Comparison of ENCODE assay signal across 1 cellular context in the genomic region with DNA sequence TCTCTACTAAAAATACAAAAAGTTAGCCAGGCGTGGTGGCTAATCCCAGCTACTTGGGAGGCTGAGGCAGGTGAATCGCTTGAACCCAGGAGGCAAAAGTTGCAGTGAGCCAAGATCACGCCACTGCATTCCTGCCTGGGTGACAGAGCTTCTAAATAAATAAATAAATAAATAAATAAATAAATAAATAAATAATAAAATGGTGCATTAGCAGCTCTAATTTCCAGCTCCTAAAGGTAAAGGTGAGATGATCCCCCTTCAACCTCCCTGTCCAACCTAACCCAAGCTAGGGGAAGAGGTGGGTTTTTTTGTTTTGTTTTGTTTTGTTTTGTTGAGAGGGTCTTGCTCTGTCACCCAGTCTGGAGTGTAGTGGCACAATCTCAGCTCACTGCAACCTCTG.
A peak's percentile ranks its signal among the peaks of the same experiment; 100 is the strongest.
TF ChIP-seq lines count a peak whose summit lies in the region.

No MANE protein-coding gene starts in this region.

TF ChIP-seq in HEK293, 187 proteins besides CTCF, POLR2A, EP300 and RAD21 (continued from another document):
- TF ChIP-seq, protein P1, sequence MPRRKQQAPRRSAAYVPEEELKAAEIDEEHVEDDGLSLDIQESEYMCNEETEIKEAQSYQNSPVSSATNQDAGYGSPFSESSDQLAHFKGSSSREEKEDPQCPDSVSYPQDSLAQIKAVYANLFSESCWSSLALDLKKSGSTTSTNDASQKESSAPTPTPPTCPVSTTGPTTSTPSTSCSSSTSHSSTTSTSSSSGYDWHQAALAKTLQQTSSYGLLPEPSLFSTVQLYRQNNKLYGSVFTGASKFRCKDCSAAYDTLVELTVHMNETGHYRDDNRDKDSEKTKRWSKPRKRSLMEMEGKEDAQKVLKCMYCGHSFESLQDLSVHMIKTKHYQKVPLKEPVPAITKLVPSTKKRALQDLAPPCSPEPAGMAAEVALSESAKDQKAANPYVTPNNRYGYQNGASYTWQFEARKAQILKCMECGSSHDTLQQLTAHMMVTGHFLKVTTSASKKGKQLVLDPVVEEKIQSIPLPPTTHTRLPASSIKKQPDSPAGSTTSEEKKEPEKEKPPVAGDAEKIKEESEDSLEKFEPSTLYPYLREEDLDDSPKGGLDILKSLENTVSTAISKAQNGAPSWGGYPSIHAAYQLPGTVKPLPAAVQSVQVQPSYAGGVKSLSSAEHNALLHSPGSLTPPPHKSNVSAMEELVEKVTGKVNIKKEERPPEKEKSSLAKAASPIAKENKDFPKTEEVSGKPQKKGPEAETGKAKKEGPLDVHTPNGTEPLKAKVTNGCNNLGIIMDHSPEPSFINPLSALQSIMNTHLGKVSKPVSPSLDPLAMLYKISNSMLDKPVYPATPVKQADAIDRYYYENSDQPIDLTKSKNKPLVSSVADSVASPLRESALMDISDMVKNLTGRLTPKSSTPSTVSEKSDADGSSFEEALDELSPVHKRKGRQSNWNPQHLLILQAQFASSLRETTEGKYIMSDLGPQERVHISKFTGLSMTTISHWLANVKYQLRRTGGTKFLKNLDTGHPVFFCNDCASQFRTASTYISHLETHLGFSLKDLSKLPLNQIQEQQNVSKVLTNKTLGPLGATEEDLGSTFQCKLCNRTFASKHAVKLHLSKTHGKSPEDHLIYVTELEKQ (tag by site-specific recombination; IDR thresholded peaks at IDR 0.05; ENCODE audit: borderline replicate concordance), result peak; percentile 21; the same call in 1 of the 2 replicates
- TF ChIP-seq ZNF426 (tag by site-specific recombination; IDR thresholded peaks at IDR 0.05) (peak; percentile 93), RBAK (tag by site-specific recombination; IDR thresholded peaks at IDR 0.05) (0 out of 2 replicates have a peak, but pooled peaks have one; percentile 41), ZNF138 (tag by site-specific recombination; IDR thresholded peaks at IDR 0.05; ENCODE audit: borderline replicate concordance) (0 out of 2 replicates have a peak, but pooled peaks have one; percentile 86), GLI2 (tag by site-specific recombination; IDR thresholded peaks at IDR 0.05; ENCODE audit: borderline replicate concordance, low read depth) (peak; percentile 47; the same call in 1 of the 2 replicates), KLF7 (tag by site-specific recombination; IDR thresholded peaks at IDR 0.05; ENCODE audit: borderline replicate concordance) (0 out of 2 replicates have a peak, but pooled peaks have one; percentile 48), ZNF404 (tag by site-specific recombination; IDR thresholded peaks at IDR 0.05) (peak; percentile 83; the same call in 1 of the 2 replicates), ZXDB (tag by site-specific recombination; IDR thresholded peaks at IDR 0.05) (peak; percentile 62; the same call in 1 of the 2 replicates), ZNF529 (tag by site-specific recombination; IDR thresholded peaks at IDR 0.05; ENCODE audit: insufficient replicate concordance) (peak; percentile 41), ZNF501 (tag by site-specific recombination; IDR thresholded peaks at IDR 0.05) (peak; percentile 66; the same call in 1 of the 2 replicates), OVOL3 (tag by site-specific recombination; IDR thresholded peaks at IDR 0.05) (0 out of 2 replicates have a peak, but pooled peaks have one; percentile 56), ZFP3 (tag by site-specific recombination; IDR thresholded peaks at IDR 0.05; ENCODE audit: low read depth) (peak; percentile 11; the same call in 1 of the 2 replicates), ZNF292 (tag by site-specific recombination; IDR thresholded peaks at IDR 0.05; ENCODE audit: borderline replicate concordance, low read depth) (peak; percentile 63; the same call in 1 of the 2 replicates), ZNF121 (tag by site-specific recombination; IDR thresholded peaks at IDR 0.05) (peak; percentile 41; the same call in 1 of the 2 replicates), ZNF629 (tag by site-specific recombination; IDR thresholded peaks at IDR 0.05) (peak; percentile 56; the same call in 1 of the 2 replicates), ZBTB8A (tag by site-specific recombination; IDR thresholded peaks at IDR 0.05) (peak; percentile 73), ZNF19 (tag by site-specific recombination; IDR thresholded peaks at IDR 0.05; ENCODE audit: low read depth) (peak; percentile 88), ZNF623 (tag by site-specific recombination; IDR thresholded peaks at IDR 0.05) (peak; percentile 83), ZNF530 (tag by site-specific recombination; IDR thresholded peaks at IDR 0.05; ENCODE audit: low read depth) (0 out of 2 replicates have a peak, but pooled peaks have one; percentile 61), ZNF202 (tag by site-specific recombination; IDR thresholded peaks at IDR 0.05; ENCODE audit: borderline replicate concordance) (peak; percentile 92; the same call in 1 of the 2 replicates), MZF1 (tag by site-specific recombination; IDR thresholded peaks at IDR 0.05; ENCODE audit: borderline replicate concordance) (peak; percentile 39; the same call in 1 of the 2 replicates), ZNF664 (tag by site-specific recombination; IDR thresholded peaks at IDR 0.05) (peak; percentile 71; the same call in 1 of the 2 replicates), ZNF341 (tag by site-specific recombination; IDR thresholded peaks at IDR 0.05; ENCODE audit: low read depth) (0 out of 2 replicates have a peak, but pooled peaks have one; percentile 16), GFI1B (tag by site-specific recombination; IDR thresholded peaks at IDR 0.05) (0 out of 2 replicates have a peak, but pooled peaks have one; percentile 42), ZNF223 (tag by site-specific recombination; IDR thresholded peaks at IDR 0.05) (peak; percentile 68; the same call in 1 of the 2 replicates), ZNF558 (tag by site-specific recombination; IDR thresholded peaks at IDR 0.05) (peak; percentile 85), ZNF580 (tag by site-specific recombination; IDR thresholded peaks at IDR 0.05) (peak; percentile 35; the same call in 1 of the 2 replicates)
- TF ChIP-seq, protein P2, sequence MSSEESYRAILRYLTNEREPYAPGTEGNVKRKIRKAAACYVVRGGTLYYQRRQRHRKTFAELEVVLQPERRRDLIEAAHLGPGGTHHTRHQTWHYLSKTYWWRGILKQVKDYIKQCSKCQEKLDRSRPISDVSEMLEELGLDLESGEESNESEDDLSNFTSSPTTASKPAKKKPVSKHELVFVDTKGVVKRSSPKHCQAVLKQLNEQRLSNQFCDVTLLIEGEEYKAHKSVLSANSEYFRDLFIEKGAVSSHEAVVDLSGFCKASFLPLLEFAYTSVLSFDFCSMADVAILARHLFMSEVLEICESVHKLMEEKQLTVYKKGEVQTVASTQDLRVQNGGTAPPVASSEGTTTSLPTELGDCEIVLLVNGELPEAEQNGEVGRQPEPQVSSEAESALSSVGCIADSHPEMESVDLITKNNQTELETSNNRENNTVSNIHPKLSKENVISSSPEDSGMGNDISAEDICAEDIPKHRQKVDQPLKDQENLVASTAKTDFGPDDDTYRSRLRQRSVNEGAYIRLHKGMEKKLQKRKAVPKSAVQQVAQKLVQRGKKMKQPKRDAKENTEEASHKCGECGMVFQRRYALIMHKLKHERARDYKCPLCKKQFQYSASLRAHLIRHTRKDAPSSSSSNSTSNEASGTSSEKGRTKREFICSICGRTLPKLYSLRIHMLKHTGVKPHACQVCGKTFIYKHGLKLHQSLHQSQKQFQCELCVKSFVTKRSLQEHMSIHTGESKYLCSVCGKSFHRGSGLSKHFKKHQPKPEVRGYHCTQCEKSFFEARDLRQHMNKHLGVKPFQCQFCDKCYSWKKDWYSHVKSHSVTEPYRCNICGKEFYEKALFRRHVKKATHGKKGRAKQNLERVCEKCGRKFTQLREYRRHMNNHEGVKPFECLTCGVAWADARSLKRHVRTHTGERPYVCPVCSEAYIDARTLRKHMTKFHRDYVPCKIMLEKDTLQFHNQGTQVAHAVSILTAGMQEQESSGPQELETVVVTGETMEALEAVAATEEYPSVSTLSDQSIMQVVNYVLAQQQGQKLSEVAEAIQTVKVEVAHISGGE (tag by site-specific recombination; conservative IDR thresholded peaks at IDR 0.05; ENCODE audit: low read depth), result peak; percentile 78
